In genomic region chrX:112901821-112902732, GRCh38 we compare ENCODE assay signal across 18 cellular contexts.
"Had no signal": no experiment of that assay in that cellular context is flagged by ENCODE, and none has a peak within 500 bp of the region (broad histone marks: within the 10 kb centered on the region; RNA-seq: fewer than 3 reads in every experiment).

No MANE protein-coding gene starts in this region.

- H3K9me3 ChIP-seq: adrenal gland, breast epithelium, esophagus muscularis mucosa, gastroesophageal sphincter, psoas muscle, sigmoid colon, testis, upper lobe of left lung had no signal

- H3K27ac ChIP-seq: adrenal gland, breast epithelium, esophagus muscularis mucosa, gastroesophageal sphincter, psoas muscle, sigmoid colon, testis, upper lobe of left lung, WERI-Rb-1 had no signal

- H3K36me3 ChIP-seq: adrenal gland, breast epithelium, esophagus muscularis mucosa, gastroesophageal sphincter, sigmoid colon, upper lobe of left lung, WERI-Rb-1 had no signal

- DNase-seq: activated CD4-positive, alpha-beta T cell treated with anti-CD3 and anti-CD28 coated beads for 1 hour; activated gamma-delta T cell treated with Interleukin-2 at 50 U/mL for 16 hours; adrenal gland; cerebellar nuclear complex; cortex of kidney; effector CD4-positive, alpha-beta T cell; midbrain; psoas muscle; sigmoid colon; stimulated activated CD4-positive, alpha-beta T cell treated with anti-CD3 and anti-CD28 coated beads, Interleukin-4, amount 100 ng/mL, for 24 hours; testis; upper lobe of left lung; WERI-Rb-1 had no signal

- H3K4me3 ChIP-seq: adrenal gland, breast epithelium, esophagus muscularis mucosa, gastroesophageal sphincter, psoas muscle, sigmoid colon, testis, upper lobe of left lung had no signal

- ATAC-seq: activated naive CD4-positive, alpha-beta T cell treated with anti-CD3 and anti-CD28 coated beads, Interleukin-2, amount 50 U/mL, for 72 hours; gastroesophageal sphincter; psoas muscle; stimulated activated effector memory CD8-positive, alpha-beta T cell treated with anti-CD3 and anti-CD28 coated beads, Interleukin-12 subunit alpha, Interleukin-12 subunit beta, amount 100 ng/mL, for 72 hours had no signal

- H3K4me1 ChIP-seq: adrenal gland, breast epithelium, gastroesophageal sphincter, psoas muscle, sigmoid colon, testis, upper lobe of left lung had no signal

- H3K27me3 ChIP-seq: esophagus muscularis mucosa, gastroesophageal sphincter, sigmoid colon, testis, upper lobe of left lung had no signal
